In genomic region chr5:164484948-164485347, GRCh38 we compare ENCODE assay signal across 1 cellular context.
TF ChIP-seq lines count a peak whose summit lies in the region.

No MANE protein-coding gene starts in this region.

TF ChIP-seq in K562, 482 proteins besides CTCF, POLR2A, EP300 and RAD21 (continued from another document):
- TF ChIP-seq TFE3 (CRISPR knock-in tag; IDR thresholded peaks at IDR 0.05) (no peak), PHB (CRISPR knock-in tag; IDR thresholded peaks at IDR 0.05) (no peak), CHD2 (IDR thresholded peaks at IDR 0.05; ENCODE audit: low read depth, low read length) (no peak), SNAPC5 (CRISPR knock-in tag; IDR thresholded peaks at IDR 0.05) (no peak), TRIM24 (IDR thresholded peaks at IDR 0.05) (no peak), XRCC5 (IDR thresholded peaks at IDR 0.05; ENCODE audit: low read depth, low read length) (no peak), NRF1 (conservative IDR thresholded peaks at IDR 0.05 in 1 of 2, IDR thresholded peaks at IDR 0.05 in 1 of 2) (no peak), RBM39 (optimal IDR thresholded peaks at IDR 0.05; ENCODE audit: low read depth, low read length) (no peak), E2F1 (CRISPR knock-in tag; IDR thresholded peaks at IDR 0.05) (no peak), FOXJ3 (CRISPR knock-in tag; IDR thresholded peaks at IDR 0.05) (no peak), ZNF449 (CRISPR knock-in tag; IDR thresholded peaks at IDR 0.05) (no peak), NFE2 (IDR thresholded peaks at IDR 0.05; ENCODE audit: low read depth) (no peak), POLR2B (IDR thresholded peaks at IDR 0.05; ENCODE audit: low read depth, partially characterized antibody) (no peak), ZHX1 (conservative IDR thresholded peaks at IDR 0.05; ENCODE audit: low read length) (no peak), POLR2AphosphoS5 (IDR thresholded peaks at IDR 0.05; ENCODE audit: control insufficient read depth, insufficient read depth, low read depth, low read length) (no peak)
- TF ChIP-seq, protein P1, sequence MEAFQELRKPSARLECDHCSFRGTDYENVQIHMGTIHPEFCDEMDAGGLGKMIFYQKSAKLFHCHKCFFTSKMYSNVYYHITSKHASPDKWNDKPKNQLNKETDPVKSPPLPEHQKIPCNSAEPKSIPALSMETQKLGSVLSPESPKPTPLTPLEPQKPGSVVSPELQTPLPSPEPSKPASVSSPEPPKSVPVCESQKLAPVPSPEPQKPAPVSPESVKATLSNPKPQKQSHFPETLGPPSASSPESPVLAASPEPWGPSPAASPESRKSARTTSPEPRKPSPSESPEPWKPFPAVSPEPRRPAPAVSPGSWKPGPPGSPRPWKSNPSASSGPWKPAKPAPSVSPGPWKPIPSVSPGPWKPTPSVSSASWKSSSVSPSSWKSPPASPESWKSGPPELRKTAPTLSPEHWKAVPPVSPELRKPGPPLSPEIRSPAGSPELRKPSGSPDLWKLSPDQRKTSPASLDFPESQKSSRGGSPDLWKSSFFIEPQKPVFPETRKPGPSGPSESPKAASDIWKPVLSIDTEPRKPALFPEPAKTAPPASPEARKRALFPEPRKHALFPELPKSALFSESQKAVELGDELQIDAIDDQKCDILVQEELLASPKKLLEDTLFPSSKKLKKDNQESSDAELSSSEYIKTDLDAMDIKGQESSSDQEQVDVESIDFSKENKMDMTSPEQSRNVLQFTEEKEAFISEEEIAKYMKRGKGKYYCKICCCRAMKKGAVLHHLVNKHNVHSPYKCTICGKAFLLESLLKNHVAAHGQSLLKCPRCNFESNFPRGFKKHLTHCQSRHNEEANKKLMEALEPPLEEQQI (IDR thresholded peaks at IDR 0.05) = no peak
